In the genomic region with DNA sequence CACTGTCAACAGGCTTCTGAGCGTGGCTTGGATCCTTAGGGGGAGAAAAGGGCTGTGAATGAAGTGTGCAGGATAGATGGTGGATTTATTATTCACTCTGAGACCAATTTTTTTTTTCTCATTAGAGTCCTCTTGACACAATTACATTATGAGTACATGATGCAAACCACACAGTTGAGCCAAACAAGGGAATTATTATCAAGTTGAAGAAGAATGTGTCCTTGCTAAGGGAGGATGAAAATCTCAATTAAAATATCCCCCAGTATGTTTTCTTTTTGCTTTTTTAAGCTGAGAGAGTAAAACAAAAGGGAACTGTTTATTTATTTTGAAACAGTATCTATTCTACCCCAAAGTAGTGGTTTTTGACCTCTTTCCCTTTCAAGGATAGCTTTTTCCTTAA, we compare ENCODE assay signal across 24 cellular contexts. TPM values are rescaled to one million over a fixed set of nuclear protein-coding genes. Genes with fewer than 3 reads are reported as not detected.
A peak's percentile ranks its signal among the peaks of the same experiment; 100 is the strongest.
DNase-seq lines count a peak whose midpoint lies in the region; ATAC-seq, FAIRE-seq and TF ChIP-seq lines count a peak whose summit lies in the region.
"Had no signal": no experiment of that assay in that cellular context is flagged by ENCODE, and none has a peak within 500 bp of the region (broad histone marks: within the 10 kb centered on the region; RNA-seq: fewer than 3 reads in every experiment).

No MANE protein-coding gene starts in this region.

- H3K27me3 Mint-ChIP-seq in nephron progenitor cell (ENCODE audit: low read depth, poor library complexity), result no peaks in the 10 kb centered on the region
- H3K27me3 Mint-ChIP-seq: B cell; CD4-positive, alpha-beta T cell had no signal

- peaks cover 18% of the 10 kb centered on the region for H3K4me1 Mint-ChIP-seq in nephron progenitor cell
- H3K4me1 Mint-ChIP-seq: B cell; CD14-positive monocyte; CD8-positive, alpha-beta memory T cell had no signal

- peak overlapping the region; percentile 78 for H3K27ac Mint-ChIP-seq in nephron progenitor cell
- H3K27ac Mint-ChIP-seq: B cell; CD4-positive, alpha-beta T cell; HFFc6 had no signal

- peak overlapping the region; percentile 39 to 60 for H3K27ac ChIP-seq in testis
- H3K27ac ChIP-seq: 22Rv1, BLaER1, GM23248 had no signal

- H3K9me3 Mint-ChIP-seq in nephron progenitor cell, result no peaks in the 10 kb centered on the region
- H3K9me3 Mint-ChIP-seq: CD4-positive, alpha-beta T cell; CD8-positive, alpha-beta memory T cell; HFFc6 had no signal

- intact Hi-C loops in testis (cut with DNase I; ENCODE audit: low total_unique reads), result no loop called here

- H3K9me3 ChIP-seq in testis, result no peaks in the 10 kb centered on the region
- H3K9me3 ChIP-seq: BLaER1 had no signal

- DNase-seq in EH (ENCODE audit: low read depth) (peak; percentile 21), fibroblast of gingiva (ENCODE audit: low read depth) (peak; percentile 67), nephron progenitor cell (no peak), testis (no peak), D721Med (ENCODE audit: insufficient read length, low spot score) (no peak), KG1 (lab: John Stamatoyannopoulos, UW) (no peak)
- DNase-seq: CD4-positive, alpha-beta T cell; CD8-positive, alpha-beta memory T cell; DMS53; DMS79 treated with DMSO at 0.1 percent for 48 hours; GM23248; H7; HFFc6 had no signal

- no peaks in the 10 kb centered on the region for H3K36me3 ChIP-seq in testis (ENCODE audit: low read depth, missing control alignments)
- H3K36me3 ChIP-seq: BLaER1 had no signal

- no peak for ATAC-seq in HG03139 (IDR thresholded peaks at IDR 0.05; ENCODE audit: unreplicated experiment)
- ATAC-seq: HCT116 had no signal

- peaks cover 8% of the 10 kb centered on the region for H3K4me1 ChIP-seq in testis
- H3K4me1 ChIP-seq: BLaER1 had no signal

- H3K4me3 ChIP-seq in testis, result no peak overlapping the region
- H3K4me3 ChIP-seq: BLaER1, GM23248 had no signal

- WGBS in testis, 2 donors, result 26 to 53% methylated on average over 1 of the region's 1 CpG

- H3K4me3 Mint-ChIP-seq in nephron progenitor cell, result no peak overlapping the region
- H3K4me3 Mint-ChIP-seq: B cell; CD14-positive monocyte; CD4-positive, alpha-beta T cell; CD8-positive, alpha-beta memory T cell; HFFc6 had no signal

- H3K27me3 ChIP-seq in testis, result no peaks in the 10 kb centered on the region
- H3K27me3 ChIP-seq: BLaER1 had no signal

- no peak for TF ChIP-seq POLR2A in testis (IDR thresholded peaks at IDR 0.05)

- FAIRE-seq in D721Med (lab: Jason Lieb, UNC), result no peak
- FAIRE-seq: A204.1, G401.6, GM12892, GM19239, H1 had no signal

- H3K36me3 Mint-ChIP-seq in nephron progenitor cell (ENCODE audit: low read depth), result peaks cover 48% of the 10 kb centered on the region
- H3K36me3 Mint-ChIP-seq: CD14-positive monocyte; CD8-positive, alpha-beta memory T cell had no signal

- TF ChIP-seq CTCF in nephron progenitor cell (IDR thresholded peaks at IDR 0.05), result no peak
- TF ChIP-seq CTCF in testis (IDR thresholded peaks at IDR 0.05), result no peak
- TF ChIP-seq CTCF in D721Med (IDR thresholded peaks at IDR 0.05; ENCODE audit: insufficient read depth, missing control alignments), result no peak

RNA-seq across cellular contexts. Expression of gene RPS3A, which starts 40.4 kb away (rescaled TPM):
- 1,000 to 10,000 TPM in 1 of 2 donors, 100 to 1,000 TPM in 1; 896 to 1,385 TPM for total RNA-seq in testis
- polyA plus RNA-seq in testis (ENCODE audit: insufficient read depth, low read depth, low replicate concordance), result 1,182 TPM

Comparison
In these comparisons a context has a peak if more than half of its experiments do, and no peak if none do; other contexts are left out.
1. DNase-seq: peak in EH (single experiment) and fibroblast of gingiva (single experiment); none in nephron progenitor cell (single experiment), testis (single experiment), D721Med (single experiment) and KG1 (single experiment).